In the genomic region with DNA sequence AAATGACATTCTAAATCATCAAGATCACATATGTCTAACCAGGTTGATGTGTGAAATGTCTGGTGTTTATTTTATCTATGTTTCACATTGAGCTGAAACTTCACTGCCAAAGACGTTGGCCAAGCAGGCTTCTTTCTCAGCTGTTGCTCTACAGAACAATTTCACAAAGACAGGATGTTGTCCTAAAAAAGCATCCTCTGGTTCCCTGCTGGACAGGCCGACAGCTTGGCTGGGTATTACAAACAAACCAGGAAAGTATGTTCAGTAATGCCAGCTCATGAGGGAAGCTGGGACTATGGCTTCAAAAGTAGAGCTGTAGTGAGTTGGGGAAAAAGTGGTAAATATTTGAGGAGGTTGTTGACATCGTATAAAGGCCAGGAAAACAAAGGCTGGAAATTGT, we compare ENCODE assay signal across 25 cellular contexts.
A peak's percentile ranks its signal among the peaks of the same experiment; 100 is the strongest.
DNase-seq lines count a peak whose midpoint lies in the region; ATAC-seq, FAIRE-seq and TF ChIP-seq lines count a peak whose summit lies in the region.
"Had no signal": no experiment of that assay in that cellular context is flagged by ENCODE, and none has a peak within 500 bp of the region (broad histone marks: within the 10 kb centered on the region; RNA-seq: fewer than 3 reads in every experiment).

No MANE protein-coding gene starts in this region.

- H3K36me3 ChIP-seq in OCI-LY3 (replicated peaks; ENCODE audit: low read depth, low read length) (no peaks in the 10 kb centered on the region), esophagus squamous epithelium (no peaks in the 10 kb centered on the region), prostate gland (no peaks in the 10 kb centered on the region)
- H3K36me3 ChIP-seq: BLaER1 treated with 17β-estradiol and CSF1 and Interleukin-3, amounts not matched to agents 10 nM and 100 nM had no signal

- H4K20me1 ChIP-seq in OCI-LY3 (ENCODE audit: insufficient read depth, low read length), result no peaks in the 10 kb centered on the region
- H4K20me1 ChIP-seq: BLaER1 treated with 17β-estradiol and CSF1 and Interleukin-3, amounts not matched to agents 10 nM and 100 nM had no signal

- H2AFZ ChIP-seq in OCI-LY3 (ENCODE audit: low read depth, low read length), result no peak overlapping the region

- no peak overlapping the region for H3K27ac ChIP-seq in OCI-LY3 (ENCODE audit: low read length)
- peak overlapping the region in 3 of 4 donors; percentile 6 to 76 (median 64) for H3K27ac ChIP-seq in esophagus squamous epithelium
- peak overlapping the region; percentile 5 to 25 for H3K27ac ChIP-seq in prostate gland
- H3K27ac ChIP-seq: A549 had no signal

- intact Hi-C loops in esophagus squamous epithelium (cut with DNase I) (no loop called here), prostate gland (cut with DNase I) (loop anchor here (10.0 kb wide), 1 partner anchor 100 kb away; no protein-coding TSS in a partner anchor)

- H3K9me3 ChIP-seq in OCI-LY3 (ENCODE audit: insufficient read depth, low read length) (peaks cover 3% of the 10 kb centered on the region; the same call in 1 of the 2 replicates), esophagus squamous epithelium (peaks cover 0 to 4% (median 0%) of the 10 kb centered on the region in 3 donors), prostate gland (no peaks in the 10 kb centered on the region)

- no peak overlapping the region for H3K4me3 ChIP-seq in OCI-LY3 (ENCODE audit: low read length)
- H3K4me3 ChIP-seq in esophagus squamous epithelium, result no peak overlapping the region
- H3K4me3 ChIP-seq in prostate gland, result no peak overlapping the region
- H3K4me3 ChIP-seq: A549; BLaER1 treated with 17β-estradiol and CSF1 and Interleukin-3, amounts not matched to agents 10 nM and 100 nM; GM12878; K562 had no signal

- peak; percentile 21 for FAIRE-seq in GM12892 (lab: Jason Lieb, UNC)
- FAIRE-seq: A549, G401.6, HepG2, K562 had no signal

- H3K27me3 ChIP-seq in OCI-LY3 (ENCODE audit: low read depth, low read length), result peaks cover 14% of the 10 kb centered on the region
- no peaks in the 10 kb centered on the region for H3K27me3 ChIP-seq in esophagus squamous epithelium
- H3K27me3 ChIP-seq in prostate gland (replicated peaks; ENCODE audit: insufficient read depth), result no peaks in the 10 kb centered on the region
- H3K27me3 ChIP-seq: BLaER1 treated with 17β-estradiol and CSF1 and Interleukin-3, amounts not matched to agents 10 nM and 100 nM had no signal

- ATAC-seq in HG02798 (IDR thresholded peaks at IDR 0.05; ENCODE audit: poor library complexity, unreplicated experiment) (no peak), GM18868 (IDR thresholded peaks at IDR 0.05; ENCODE audit: unreplicated experiment) (no peak)
- ATAC-seq: A549, GM12878, HCT116, HepG2, K562, Panc1 had no signal

- 50 to 69% methylated on average over 3 of the region's 3 CpGs for WGBS in esophagus squamous epithelium, 2 donors
- 46% methylated on average over 3 of the region's 3 CpGs for WGBS in prostate gland

- no peaks in the 10 kb centered on the region for H3K79me2 ChIP-seq in OCI-LY3 (ENCODE audit: low read length)

- no peak for DNase-seq in GM12892 (ENCODE audit: insufficient read length)
- DNase-seq in esophagus squamous epithelium (lab: John Stamatoyannopoulos, UW), result no peak
- no peak for DNase-seq in prostate gland (ENCODE audit: low spot score)
- DNase-seq in DMS153 (lab: John Stamatoyannopoulos, UW), result no peak
- DNase-seq: AML-193; CD4-positive, alpha-beta memory T cell; COR-L47; Kasumi-1; NCI-H1105; NCI-H146; NCI-H1930; NCI-H446 treated with DMSO at 0.1 percent for 48 hours; NCI-H526; SHP77 treated with DMSO at 0.1 percent for 48 hours had no signal

- H3K4me2 ChIP-seq in OCI-LY3 (ENCODE audit: low read length), result peak overlapping the region; percentile 52
- H3K4me2 ChIP-seq: A549 had no signal

- H3K4me1 ChIP-seq in OCI-LY3 (ENCODE audit: low read length) (peaks cover 25% of the 10 kb centered on the region), esophagus squamous epithelium (peaks cover 0 to 46% (median 9%) of the 10 kb centered on the region in 3 donors), prostate gland (replicated peaks) (peaks cover 16% of the 10 kb centered on the region)

- TF ChIP-seq CTCF in OCI-LY3 (IDR thresholded peaks at IDR 0.05; ENCODE audit: low read depth, low read length) (no peak), esophagus squamous epithelium (IDR thresholded peaks at IDR 0.05) (no peak), prostate gland (IDR thresholded peaks at IDR 0.05) (no peak)

- H3K9ac ChIP-seq in OCI-LY3 (ENCODE audit: low read length), result no peak overlapping the region

- TF ChIP-seq POLR2A in GM12892 (IDR thresholded peaks at IDR 0.05; ENCODE audit: low read depth, low read length), result no peak
- no peak for TF ChIP-seq POLR2A in esophagus squamous epithelium (IDR thresholded peaks at IDR 0.05)
- no peak for TF ChIP-seq POLR2A in prostate gland (IDR thresholded peaks at IDR 0.05)
